In the genomic region with DNA sequence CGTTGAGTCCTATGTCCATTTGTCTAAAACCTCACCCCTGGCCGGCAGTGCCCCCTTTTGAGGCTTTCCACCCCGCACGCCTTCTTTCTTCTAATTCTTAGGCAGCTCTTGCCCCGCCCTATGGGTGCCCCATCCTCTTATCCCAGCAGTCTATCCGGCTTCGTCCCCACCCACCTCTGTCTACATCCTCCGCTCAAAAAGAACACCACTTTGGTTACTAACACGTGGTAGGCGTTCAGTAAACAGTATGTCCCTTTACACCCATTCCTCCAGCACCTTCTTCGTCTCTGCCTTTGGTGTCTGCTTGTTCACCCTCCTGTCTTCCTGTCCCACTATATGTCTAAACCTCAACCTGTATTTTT, we compare ENCODE assay signal across 8 cellular contexts. TPM values are rescaled to one million over a fixed set of nuclear protein-coding genes. Genes with fewer than 3 reads are reported as not detected.
DNase-seq lines count a peak whose midpoint lies in the region; ATAC-seq and TF ChIP-seq lines count a peak whose summit lies in the region.

No MANE protein-coding gene starts in this region.

- H3K27me3 ChIP-seq in WERI-Rb-1 (ENCODE audit: insufficient read depth, low read depth, severe bottlenecking) (peaks cover 30% of the 10 kb centered on the region), right cardiac atrium (ENCODE audit: control insufficient read depth, insufficient read depth) (no peaks in the 10 kb centered on the region)

- H3K4me1 ChIP-seq in right cardiac atrium (ENCODE audit: control insufficient read depth, insufficient read depth, low read length): peaks cover 7% of the 10 kb centered on the region

- 10% methylated on average over 11 of the region's 11 CpGs for WGBS in right cardiac atrium

- H3K27ac ChIP-seq in WERI-Rb-1: no peak overlapping the region
- H3K27ac ChIP-seq in right cardiac atrium (ENCODE audit: low read length): no peak overlapping the region

- intact Hi-C loops in right cardiac atrium (cut with DNase I): no loop called here

- DNase-seq in NCI-H524 (lab: John Stamatoyannopoulos, UW) (peak; percentile 11 to 35), NCI-H524 treated with DMSO at 0.1 percent for 48 hours (lab: John Stamatoyannopoulos, UW) (no peak), WERI-Rb-1 (peak; percentile 17), right cardiac atrium (peak in 2 of 3 donors; percentile 51 to 82), H4 (ENCODE audit: low spot score) (no peak), NCI-H2029 (lab: John Stamatoyannopoulos, UW) (no peak)
- DNase-seq in stimulated activated naive CD8-positive, alpha-beta T cell treated with anti-CD3 and anti-CD28 coated beads, Interleukin-15, Interleukin-2, amounts not matched to agents 100 U/mL and 50 U/mL, for 24 hours: no peak

- peak overlapping the region; percentile 34 for H3K4me3 ChIP-seq in WERI-Rb-1 (ENCODE audit: low read depth, low read length)
- peak overlapping the region; percentile 20 for H3K4me3 ChIP-seq in right cardiac atrium (ENCODE audit: low read length)

- ATAC-seq in right cardiac atrium: peak; percentile 74
- peak; percentile 23 for ATAC-seq in stimulated activated naive CD8-positive, alpha-beta T cell treated with anti-CD3 and anti-CD28 coated beads, Interleukin-15, Interleukin-2, amounts not matched to agents 100 U/mL and 50 U/mL, for 24 hours
- no peak for ATAC-seq in GM18517 (IDR thresholded peaks at IDR 0.05; ENCODE audit: unreplicated experiment)

- no peak for TF ChIP-seq CTCF in WERI-Rb-1 (IDR thresholded peaks at IDR 0.05; ENCODE audit: low read depth, low read length)

- H3K9me3 ChIP-seq in WERI-Rb-1 (ENCODE audit: severe bottlenecking) (no peaks in the 10 kb centered on the region), right cardiac atrium (ENCODE audit: control insufficient read depth, low read length) (no peaks in the 10 kb centered on the region)

- no peaks in the 10 kb centered on the region for H3K36me3 ChIP-seq in WERI-Rb-1

RNA-seq across cellular contexts. Expression of gene STARD8, which starts 39.2 kb away (rescaled TPM):
- total RNA-seq in right cardiac atrium: 10 to 100 TPM; 10.2 to 12.2 (median 10.5) TPM
- 6.0 TPM for polyA plus RNA-seq in right cardiac atrium
- total RNA-seq in H4 (2014; rRNA removed; shearing (Covaris generic)): 2.7 and 3.1 TPM in 2 replicates

Comparison
In these comparisons a context has a peak if more than half of its experiments do, and no peak if none do; other contexts are left out.
1. DNase-seq: peak in NCI-H524 (2 of 2), WERI-Rb-1 (single experiment) and right cardiac atrium (2 of 3); none in NCI-H524 treated with DMSO at 0.1 percent for 48 hours (single experiment), stimulated activated naive CD8-positive, alpha-beta T cell treated with anti-CD3 and anti-CD28 coated beads, Interleukin-15, Interleukin-2, amounts not matched to agents 100 U/mL and 50 U/mL, for 24 hours (single experiment), H4 (single experiment) and NCI-H2029 (single experiment).